ENCODE assay signal across 29 cellular contexts in genomic region chr12:88973998-88974397, GRCh38.
"Had no signal": no experiment of that assay in that cellular context is flagged by ENCODE, and none has a peak within 500 bp of the region (broad histone marks: within the 10 kb centered on the region; RNA-seq: fewer than 3 reads in every experiment).

No MANE protein-coding gene starts in this region.

- ATAC-seq: activated CD8-positive, alpha-beta T cell treated with anti-CD3 and anti-CD28 coated beads for 36 hours; activated naive CD8-positive, alpha-beta T cell treated with anti-CD3 and anti-CD28 coated beads, Interleukin-2, amount 50 U/mL, for 24 hours; activated T-cell treated with anti-CD3 and anti-CD28 coated beads, Interleukin-2, amount 50 U/mL, for 4 hours; activated T-cell treated with anti-CD3 and anti-CD28 coated beads, Interleukin-2, amount 50 U/mL, for 72 hours; activated T-helper 17 cell treated with anti-CD3 and anti-CD28 coated beads, Interleukin-2, amount 50 U/mL, for 72 hours had no signal

- H3K9me3 ChIP-seq: ascending aorta had no signal

- H3K4me3 ChIP-seq: ascending aorta, cardiac muscle cell had no signal

- H3K4me1 ChIP-seq: ascending aorta had no signal

- H3K36me3 ChIP-seq: ascending aorta, cardiac muscle cell had no signal

- DNase-seq: activated B cell treated with CpG ODN at 0.5 μM for 24 hours; activated CD4-positive, alpha-beta memory T cell treated with anti-CD3 and anti-CD28 coated beads for 36 hours; activated CD4-positive, alpha-beta T cell treated with anti-CD3 and anti-CD28 coated beads for 4 hours; activated CD4-positive, alpha-beta T cell treated with anti-CD3 and anti-CD28 coated beads, Interleukin-2, amount 50 U/mL, for 1 hour; activated CD4-positive, alpha-beta T cell treated with anti-CD3 and anti-CD28 coated beads, Interleukin-2, amount 50 U/mL, for 4 hours; activated CD4-positive, CD25-positive, alpha-beta regulatory T cell treated with anti-CD3 and anti-CD28 coated beads, Interleukin-2, amount 50 U/mL, for 72 hours; activated CD8-positive, alpha-beta memory T cell treated with anti-CD3 and anti-CD28 coated beads, Interleukin-2, amount 50 U/mL, for 4 hours; activated CD8-positive, alpha-beta T cell treated with anti-CD3 and anti-CD28 coated beads for 36 hours; activated effector memory CD4-positive, alpha-beta T cell treated with anti-CD3 and anti-CD28 coated beads, Interleukin-2, amount 50 U/mL, for 16 hours; activated naive CD4-positive, alpha-beta T cell treated with anti-CD3 and anti-CD28 coated beads, Interleukin-2, amount 10 ng/mL, durations not matched to agents 7 days and 5 days; activated naive CD4-positive, alpha-beta T cell treated with Interleukin-2 at 50 U/mL for 16 hours; activated naive CD8-positive, alpha-beta T cell treated with anti-CD3 and anti-CD28 coated beads, Interleukin-2, amount 10 ng/mL, durations not matched to agents 7 days and 5 days; activated naive CD8-positive, alpha-beta T cell treated with anti-CD3 and anti-CD28 coated beads, Interleukin-2, amount 50 U/mL, for 24 hours; activated T-cell treated with anti-CD3 and anti-CD28 coated beads for 4 hours; activated T-cell treated with anti-CD3 and anti-CD28 coated beads, Interleukin-2, amount 50 U/mL, for 1 hour; activated T-cell treated with anti-CD3 and anti-CD28 coated beads, Interleukin-2, amount 50 U/mL, for 4 hours; activated T-cell treated with anti-CD3 and anti-CD28 coated beads, Interleukin-2, amount 50 U/mL, for 72 hours; amygdala; anterior cingulate cortex; caudate nucleus; cerebellar nuclear complex; T-helper 2 cell; T-helper 9 cell had no signal

- FAIRE-seq: bronchial epithelial cell, TTC549 had no signal

- H3K27ac ChIP-seq: ascending aorta, cardiac muscle cell, VCaP had no signal

- H3K27me3 ChIP-seq: ascending aorta, cardiac muscle cell had no signal
